In the genomic region with DNA sequence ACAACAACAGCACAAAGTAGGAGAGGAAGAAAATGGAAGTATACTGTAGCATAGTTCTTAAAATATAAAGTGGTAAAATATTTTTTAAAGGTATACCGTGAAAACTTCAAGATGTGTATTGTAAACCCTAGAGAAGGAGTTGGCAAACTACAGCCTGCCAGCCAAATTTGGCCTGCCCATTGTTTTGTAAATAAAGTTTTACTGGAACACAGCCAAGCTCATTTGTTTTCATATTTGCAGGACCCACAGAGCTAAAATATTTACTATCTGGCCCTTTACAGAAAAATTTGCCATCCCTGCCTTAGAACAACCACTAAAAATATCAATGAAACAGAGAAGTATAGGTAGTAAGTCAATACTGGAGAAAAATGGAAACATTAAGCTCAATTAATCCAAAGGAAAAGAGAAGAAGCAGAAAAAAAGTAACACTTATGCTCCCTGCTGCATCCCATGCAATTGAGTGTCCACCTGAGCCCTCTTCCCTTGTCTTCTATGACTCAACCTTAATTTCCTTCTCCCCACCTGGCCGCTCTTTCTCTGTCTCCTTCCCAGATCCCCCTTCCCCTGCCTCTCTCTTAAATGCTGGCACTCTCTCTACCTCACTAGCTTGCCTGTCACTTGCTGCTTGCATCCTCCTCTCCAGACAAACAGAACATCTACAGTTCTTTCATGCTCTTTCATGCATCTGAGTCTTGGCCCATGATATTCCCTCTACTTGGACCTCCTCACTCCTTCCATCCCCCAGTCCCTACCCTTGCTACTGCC, we compare ENCODE assay signal across 19 cellular contexts. TPM values are rescaled to one million over a fixed set of nuclear protein-coding genes. Genes with fewer than 3 reads are reported as not detected.
DNase-seq lines count a peak whose midpoint lies in the region; ATAC-seq, FAIRE-seq and TF ChIP-seq lines count a peak whose summit lies in the region.
"Had no signal": no experiment of that assay in that cellular context is flagged by ENCODE, and none has a peak within 500 bp of the region (broad histone marks: within the 10 kb centered on the region; RNA-seq: fewer than 3 reads in every experiment).

No MANE protein-coding gene starts in this region.

- peak overlapping the region; percentile 35 for H3K27ac Mint-ChIP-seq in WTC11
- H3K27ac Mint-ChIP-seq: B cell; CD4-positive, alpha-beta memory T cell had no signal

- H3K27ac ChIP-seq in HEK293 (ENCODE audit: extremely low read depth, low read depth, low read length) = no peak overlapping the region
- no peak overlapping the region for H3K27ac ChIP-seq in kidney (ENCODE audit: low read depth in 2 of 2, low read length in 2 of 2)
- H3K27ac ChIP-seq in thyroid gland = no peak overlapping the region

- H3K27me3 ChIP-seq in iPS-15b (ENCODE audit: control insufficient read depth, insufficient read depth, low read length) (no peaks in the 10 kb centered on the region), thyroid gland (no peaks in the 10 kb centered on the region)

- intact Hi-C loops in kidney (cut with DNase I) (no loop called here), thyroid gland (cut with DNase I) (no loop called here)

- no peak for TF ChIP-seq POLR2A in thyroid gland (IDR thresholded peaks at IDR 0.05)

- peaks cover 34% of the 10 kb centered on the region for H3K4me1 Mint-ChIP-seq in WTC11
- H3K4me1 Mint-ChIP-seq: CD4-positive, alpha-beta memory T cell had no signal

- no peak for FAIRE-seq in kidney (lab: Jason Lieb, UNC)
- FAIRE-seq: A204.1, D721Med, GM12892, HepG2 had no signal

- H3K27me3 Mint-ChIP-seq in WTC11 (ENCODE audit: low read depth) = no peaks in the 10 kb centered on the region

- H3K9ac ChIP-seq in iPS-15b (ENCODE audit: low read depth, low read length) = peak overlapping the region; percentile 32
- H3K9ac ChIP-seq in kidney (ENCODE audit: low read length in 2 of 2) = no peak overlapping the region

- H3K36me3 Mint-ChIP-seq in WTC11 = no peaks in the 10 kb centered on the region
- H3K36me3 Mint-ChIP-seq: CD4-positive, alpha-beta memory T cell had no signal

- POLR2A ChIA-PET in HEK293 (lab: Yijun Ruan, JAX) = interaction anchor here (1.9 kb wide), 1 partner anchor 31 kb away, joined by 8 read pairs; no protein-coding TSS in a partner anchor
- POLR2A ChIA-PET in WTC11 (lab: Charles Lee) = no interaction called here

- H3K36me3 ChIP-seq in HEK293 (ENCODE audit: control insufficient read depth in 2 of 2, insufficient read depth in 1 of 2, low read length in 2 of 2) (no peaks in the 10 kb centered on the region), iPS-15b (ENCODE audit: control insufficient read depth, insufficient read depth, low read length) (no peaks in the 10 kb centered on the region), kidney (ENCODE audit: control insufficient read depth in 1 of 2, insufficient read depth in 2 of 2, low read length in 2 of 2) (no peaks in the 10 kb centered on the region), thyroid gland (no peaks in the 10 kb centered on the region)

- peak; percentile 84 for ATAC-seq in WTC11
- ATAC-seq in GM21576 (IDR thresholded peaks at IDR 0.05; ENCODE audit: unreplicated experiment) = no peak
- ATAC-seq: HepG2 had no signal

- H3K4me1 ChIP-seq in HEK293 (ENCODE audit: control insufficient read depth, insufficient read depth, low read length) (no peaks in the 10 kb centered on the region), iPS-15b (ENCODE audit: control insufficient read depth, insufficient read depth, low read length) (peaks cover 10% of the 10 kb centered on the region), kidney (ENCODE audit: control insufficient read depth in 1 of 2, insufficient read depth in 1 of 2, low read depth in 1 of 2, low read length in 2 of 2) (no peaks in the 10 kb centered on the region), thyroid gland (no peaks in the 10 kb centered on the region)

- H3K9me3 ChIP-seq in HEK293 (ENCODE audit: control insufficient read depth, insufficient read depth, low read depth, low read length) (no peaks in the 10 kb centered on the region), iPS-15b (ENCODE audit: control insufficient read depth, insufficient read depth, low read length) (no peaks in the 10 kb centered on the region), kidney (ENCODE audit: control insufficient read depth in 1 of 2, low read length in 2 of 2) (no peaks in the 10 kb centered on the region), thyroid gland (no peaks in the 10 kb centered on the region)

- DNase-seq in NCI-H345 (lab: John Stamatoyannopoulos, UW) (peak; percentile 8), NCI-H345 treated with DMSO at 0.1 percent for 48 hours (lab: John Stamatoyannopoulos, UW; ENCODE audit: unreplicated experiment) (no peak), WTC11 (ENCODE audit: low spot score) (no peak), kidney (no peak), thyroid gland (no peak)
- DNase-seq: C1 segment of cervical spinal cord; CD4-positive, alpha-beta memory T cell; DMS153; DMS79 treated with DMSO at 0.1 percent for 48 hours; EL; H7 had no signal

- TF ChIP-seq CTCF in HEK293 (tag by site-specific recombination; IDR thresholded peaks at IDR 0.05) (no peak), WTC11 (IDR thresholded peaks at IDR 0.05) (no peak), kidney (IDR thresholded peaks at IDR 0.05; ENCODE audit: borderline replicate concordance, extremely low read depth, insufficient read depth) (no peak), thyroid gland (IDR thresholded peaks at IDR 0.05) (no peak)

- no peak overlapping the region for H3K4me3 Mint-ChIP-seq in WTC11
- H3K4me3 Mint-ChIP-seq: B cell; CD4-positive, alpha-beta memory T cell had no signal

- WGBS in thyroid gland, 2 donors = 78 to 86% methylated on average over 2 of the region's 2 CpGs

- no peak overlapping the region for H3K4me3 ChIP-seq in HEK293 (ENCODE audit: low read depth, low read length)
- H3K4me3 ChIP-seq in iPS-15b (ENCODE audit: low read depth, low read length) = no peak overlapping the region
- H3K4me3 ChIP-seq in kidney (ENCODE audit: low read length in 2 of 2) = no peak overlapping the region
- H3K4me3 ChIP-seq in thyroid gland (replicated peaks in 1 of 3) = no peak overlapping the region

- H3K9me3 Mint-ChIP-seq in WTC11 = peaks cover 4% of the 10 kb centered on the region; the same call in 1 of the 2 replicates
- H3K9me3 Mint-ChIP-seq: CD4-positive, alpha-beta memory T cell had no signal

- CTCF ChIA-PET in HEK293 (lab: Yijun Ruan, JAX) (interaction anchor here (0.5 to 2.0 kb wide), 7 partner anchors 9 to 223 kb away, joined by 3 to 9 read pairs (median 3); no protein-coding TSS in a partner anchor), WTC11 (lab: Charles Lee) (interaction anchor here (1.2 kb wide), 1 partner anchor 11 kb away, joined by 3 read pairs; no protein-coding TSS in a partner anchor)

TF ChIP-seq in HEK293, 187 proteins besides CTCF, POLR2A, EP300 and RAD21:
- no peak for TF ChIP-seq ZNF548 (tag by site-specific recombination; IDR thresholded peaks at IDR 0.05)
- peak; percentile 59; the same call in 1 of the 2 replicates for TF ChIP-seq MZF1 (tag by site-specific recombination; IDR thresholded peaks at IDR 0.05; ENCODE audit: borderline replicate concordance)
- TF ChIP-seq, protein P1, sequence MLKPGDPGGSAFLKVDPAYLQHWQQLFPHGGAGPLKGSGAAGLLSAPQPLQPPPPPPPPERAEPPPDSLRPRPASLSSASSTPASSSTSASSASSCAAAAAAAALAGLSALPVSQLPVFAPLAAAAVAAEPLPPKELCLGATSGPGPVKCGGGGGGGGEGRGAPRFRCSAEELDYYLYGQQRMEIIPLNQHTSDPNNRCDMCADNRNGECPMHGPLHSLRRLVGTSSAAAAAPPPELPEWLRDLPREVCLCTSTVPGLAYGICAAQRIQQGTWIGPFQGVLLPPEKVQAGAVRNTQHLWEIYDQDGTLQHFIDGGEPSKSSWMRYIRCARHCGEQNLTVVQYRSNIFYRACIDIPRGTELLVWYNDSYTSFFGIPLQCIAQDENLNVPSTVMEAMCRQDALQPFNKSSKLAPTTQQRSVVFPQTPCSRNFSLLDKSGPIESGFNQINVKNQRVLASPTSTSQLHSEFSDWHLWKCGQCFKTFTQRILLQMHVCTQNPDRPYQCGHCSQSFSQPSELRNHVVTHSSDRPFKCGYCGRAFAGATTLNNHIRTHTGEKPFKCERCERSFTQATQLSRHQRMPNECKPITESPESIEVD (tag by site-specific recombination; IDR thresholded peaks at IDR 0.05) = no peak
- TF ChIP-seq PRDM1 (tag by site-specific recombination; IDR thresholded peaks at IDR 0.05) = peak; percentile 60

TF ChIP-seq in WTC11, 78 proteins besides CTCF, POLR2A, EP300 and RAD21:
- TF ChIP-seq EMX1 (CRISPR knock-in tag; IDR thresholded peaks at IDR 0.05) (no peak), ZNF396 (CRISPR knock-in tag; IDR thresholded peaks at IDR 0.05; ENCODE audit: borderline replicate concordance) (no peak), ZNF232 (CRISPR knock-in tag; IDR thresholded peaks at IDR 0.05) (no peak), E2F4 (CRISPR knock-in tag; IDR thresholded peaks at IDR 0.05; ENCODE audit: borderline replicate concordance, low read depth) (no peak), JUN (CRISPR knock-in tag; IDR thresholded peaks at IDR 0.05) (no peak), SP1 (CRISPR knock-in tag; conservative IDR thresholded peaks at IDR 0.05) (no peak)

RNA-seq across cellular contexts. Expression of gene FER, which starts 50.6 kb away (rescaled TPM):
- 13.6 to 16.2 TPM (median 13.8 TPM) in 3 replicates for total RNA-seq in WTC11 (2021)
- total RNA-seq in kidney = 38.2 TPM
- 2.1 TPM for polyA plus RNA-seq in kidney (ENCODE audit: insufficient read depth, low read depth, low replicate concordance)
- 10 to 100 TPM; 38.8 to 79.1 (median 45.2) TPM for total RNA-seq in thyroid gland
